Comparison of ENCODE assay signal across 10 cellular contexts in genomic region chr10:49359349-49360231, GRCh38. TPM values are rescaled to one million over a fixed set of nuclear protein-coding genes. Genes with fewer than 3 reads are reported as not detected.
DNase-seq lines count a peak whose midpoint lies in the region; TF ChIP-seq lines count a peak whose summit lies in the region.
"Had no signal": no experiment of that assay in that cellular context is flagged by ENCODE, and none has a peak within 500 bp of the region (broad histone marks: within the 10 kb centered on the region; RNA-seq: fewer than 3 reads in every experiment).

No MANE protein-coding gene starts in this region.

- peak; percentile 4 for DNase-seq in DMS153 treated with DMSO at 0.1 percent for 48 hours (lab: John Stamatoyannopoulos, UW; ENCODE audit: unreplicated experiment)
- no peak for DNase-seq in DMS153 (lab: John Stamatoyannopoulos, UW)
- peak; percentile 95 to 98 for DNase-seq in SJCRH30
- peak; percentile 19 for DNase-seq in fibroblast of villous mesenchyme (ENCODE audit: low read depth)
- DNase-seq in retina, result peak; percentile 56
- no peak for DNase-seq in NCI-H146 (lab: John Stamatoyannopoulos, UW)
- DNase-seq in effector memory CD4-positive, alpha-beta T cell, result no peak
- DNase-seq in CD1c-positive myeloid dendritic cell (ENCODE audit: extremely low spot score), result no peak
- DNase-seq: activated effector memory CD4-positive, alpha-beta T cell treated with Interleukin-2 at 50 U/mL for 16 hours had no signal

- H3K27ac ChIP-seq in SJCRH30, result peak overlapping the region; percentile 94
- H3K27ac ChIP-seq in effector memory CD4-positive, alpha-beta T cell (ENCODE audit: insufficient read depth, low read length, poor library complexity, severe bottlenecking), result no peak overlapping the region
- H3K27ac ChIP-seq: 22Rv1 had no signal

- no peak for TF ChIP-seq CTCF in fibroblast of villous mesenchyme (IDR thresholded peaks at IDR 0.05; ENCODE audit: insufficient read depth, low read depth, low read length)

- H3K4me1 ChIP-seq in SJCRH30, result peaks cover 28% of the 10 kb centered on the region
- H3K4me1 ChIP-seq in effector memory CD4-positive, alpha-beta T cell (ENCODE audit: control insufficient read depth, insufficient read depth, low read length, poor library complexity, severe bottlenecking), result no peaks in the 10 kb centered on the region

- H3K36me3 ChIP-seq in SJCRH30, result no peaks in the 10 kb centered on the region; the same call in 1 of the 2 replicates
- no peaks in the 10 kb centered on the region for H3K36me3 ChIP-seq in effector memory CD4-positive, alpha-beta T cell (ENCODE audit: control insufficient read depth, insufficient read depth, low read length)

- H3K4me3 ChIP-seq in SJCRH30, result no peak overlapping the region
- H3K4me3 ChIP-seq in fibroblast of villous mesenchyme (ENCODE audit: low read depth, low read length), result no peak overlapping the region
- no peak overlapping the region for H3K4me3 ChIP-seq in effector memory CD4-positive, alpha-beta T cell (ENCODE audit: insufficient read depth, low read depth, low read length, poor library complexity, severe bottlenecking)

- peaks cover 5% of the 10 kb centered on the region; the same call in 1 of the 2 replicates for H3K9me3 ChIP-seq in SJCRH30 (replicated peaks)
- no peaks in the 10 kb centered on the region for H3K9me3 ChIP-seq in effector memory CD4-positive, alpha-beta T cell (ENCODE audit: control insufficient read depth, low read length)

- H3K27me3 ChIP-seq in SJCRH30, result no peaks in the 10 kb centered on the region
- H3K27me3 ChIP-seq in effector memory CD4-positive, alpha-beta T cell (replicated peaks; ENCODE audit: control insufficient read depth, insufficient read depth, low read length, poor library complexity, severe bottlenecking), result no peaks in the 10 kb centered on the region

RNA-seq across cellular contexts. Expression of gene DRGX, which starts 36.3 kb away (rescaled TPM):
- total RNA-seq in SJCRH30 (2014; rRNA removed; shearing (Covaris generic)), result 15.0 and 17.8 TPM in 2 replicates
- not detected in 2 replicates for total RNA-seq in fibroblast of villous mesenchyme

Comparison
In these comparisons a context has a peak if more than half of its experiments do, and no peak if none do; other contexts are left out.
1. DNase-seq: peak in DMS153 treated with DMSO at 0.1 percent for 48 hours (single experiment), SJCRH30 (2 of 2), fibroblast of villous mesenchyme (single experiment) and retina (single experiment); none in DMS153 (single experiment), NCI-H146 (single experiment), effector memory CD4-positive, alpha-beta T cell (0 of 3) and CD1c-positive myeloid dendritic cell (single experiment).
2. RNA of gene DRGX, which starts 36.3 kb away (total RNA-seq): 15.0 to 17.8 TPM in SJCRH30; not detected in fibroblast of villous mesenchyme; every median in the first group is over 10 times any median in the second.